ENCODE assay signal across 8 cellular contexts in genomic region chr12:1318327-1319031, GRCh38.
DNase-seq lines count a peak whose midpoint lies in the region; ATAC-seq, FAIRE-seq and TF ChIP-seq lines count a peak whose summit lies in the region.

No MANE protein-coding gene starts in this region.

- BruUV-seq in K562 (replicated peaks; lab: Mats Ljungman, UMichigan), result no TSS peak

- CTCF ChIA-PET in K562 (lab: Yijun Ruan, JAX; ENCODE audit: low intra/inter-chr PET ratio), result no interaction called here

- no peaks in the 10 kb centered on the region for H3K9me3 ChIP-seq in K562 (replicated peaks; ENCODE audit: control insufficient read depth, insufficient read depth, low read depth, low read length)
- no peaks in the 10 kb centered on the region for H3K9me3 ChIP-seq in kidney (ENCODE audit: control insufficient read depth in 1 of 2, low read length in 2 of 2)
- H3K9me3 ChIP-seq in aorta (ENCODE audit: control insufficient read depth, low read length), result no peaks in the 10 kb centered on the region

- H3K9ac ChIP-seq in K562 (ENCODE audit: insufficient read depth in 1 of 2, low read depth in 2 of 2, low read length in 2 of 2) (no peak overlapping the region), kidney (ENCODE audit: low read length in 2 of 2) (no peak overlapping the region)

- no peak for TF ChIP-seq EP300 in K562 (IDR thresholded peaks at IDR 0.05; ENCODE audit: low read length)

- H3K27me3 ChIP-seq in K562 (ENCODE audit: control insufficient read depth in 2 of 2, insufficient read depth in 2 of 2, low read length in 2 of 2) (no peaks in the 10 kb centered on the region), aorta (ENCODE audit: control insufficient read depth in 1 of 2, insufficient read depth in 2 of 2, low read length in 1 of 2) (no peaks in the 10 kb centered on the region)

- ATAC-seq in K562, result peak; percentile 51
- ATAC-seq in aorta (ENCODE audit: low FRiP score), result peak; percentile 71
- ATAC-seq in HG03378 (IDR thresholded peaks at IDR 0.05; ENCODE audit: unreplicated experiment), result no peak
- ATAC-seq in HG03521 (IDR thresholded peaks at IDR 0.05; ENCODE audit: unreplicated experiment), result no peak

- in situ Hi-C loops in K562 (cut with MboI), result no loop called here

- H3K79me2 ChIP-seq in K562 (ENCODE audit: control insufficient read depth, insufficient read depth, low read length), result no peaks in the 10 kb centered on the region

- no peak for TF ChIP-seq RAD21 in K562 (CRISPR knock-in tag; conservative IDR thresholded peaks at IDR 0.05 in 1 of 2, IDR thresholded peaks at IDR 0.05 in 1 of 2)

- FAIRE-seq in K562 (lab: Jason Lieb, UNC) (peak; percentile 65), kidney (lab: Jason Lieb, UNC) (no peak)

- intact Hi-C loops in K562 (cut with micrococcal nuclease) (no loop called here), kidney (cut with DNase I) (no loop called here), aorta (cut with DNase I) (no loop called here)

- no peak for TF ChIP-seq CTCF in AG10803 (conservative IDR thresholded peaks at IDR 0.05; ENCODE audit: low read length)
- no peak for TF ChIP-seq CTCF in K562 (IDR thresholded peaks at IDR 0.05 in 2 of 3, conservative IDR thresholded peaks at IDR 0.05 in 1 of 3; ENCODE audit: insufficient read depth in 2 of 3, low read depth in 1 of 3, low read length in 3 of 3)
- TF ChIP-seq CTCF in kidney (IDR thresholded peaks at IDR 0.05; ENCODE audit: borderline replicate concordance, extremely low read depth, insufficient read depth), result no peak

- H3K36me3 ChIP-seq in K562 (ENCODE audit: control insufficient read depth, insufficient read depth, low read length) (no peaks in the 10 kb centered on the region), kidney (ENCODE audit: control insufficient read depth in 1 of 2, insufficient read depth in 2 of 2, low read length in 2 of 2) (no peaks in the 10 kb centered on the region), aorta (ENCODE audit: control insufficient read depth in 1 of 2, insufficient read depth in 2 of 2, low read length in 1 of 2) (no peaks in the 10 kb centered on the region)

- POLR2A ChIA-PET in K562 (lab: Yijun Ruan, JAX), result interaction anchor here (0.6 to 1.9 kb wide), 4 partner anchors 11 to 416 kb away, joined by 3 to 7 read pairs (median 4); no protein-coding TSS in a partner anchor

- no peak for TF ChIP-seq POLR2A in K562 (conservative IDR thresholded peaks at IDR 0.05)

- peak overlapping the region; percentile 44; the same call in 1 of the 2 replicates for H2AFZ ChIP-seq in K562 (ENCODE audit: low read depth, low read length)

- 0 out of 3 replicates have a peak overlapping the region, but pooled peaks have one; percentile 26 for H3K27ac ChIP-seq in K562 (ENCODE audit: extremely low read depth, low read depth, low read length)
- peak overlapping the region; percentile 8 to 66 for H3K27ac ChIP-seq in kidney (ENCODE audit: low read depth in 2 of 2, low read length in 2 of 2)
- no peak overlapping the region for H3K27ac ChIP-seq in aorta (ENCODE audit: low read depth in 1 of 2, low read length in 2 of 2)

- H3K4me1 ChIP-seq in K562 (replicated peaks in 1 of 2; ENCODE audit: control insufficient read depth in 2 of 2, insufficient read depth in 2 of 2, low read length in 2 of 2) (no peaks in the 10 kb centered on the region; a peak in 1 of 5 replicates), kidney (ENCODE audit: control insufficient read depth in 1 of 2, insufficient read depth in 1 of 2, low read depth in 1 of 2, low read length in 2 of 2) (peaks cover 6 to 10% of the 10 kb centered on the region in 2 donors), aorta (ENCODE audit: control insufficient read depth in 1 of 2, insufficient read depth in 2 of 2, low read length in 2 of 2) (peaks cover 0 to 2% of the 10 kb centered on the region in 2 donors)

- no peaks in the 10 kb centered on the region for H4K20me1 ChIP-seq in K562 (replicated peaks; ENCODE audit: control insufficient read depth, insufficient read depth, low read length)

- WGBS in K562 (ENCODE audit: insufficient coverage, low coverage, missing lambda C conversion rate), result 38% methylated on average over 7 of the region's 7 CpGs
- WGBS in aorta, 2 donors, result 12 to 16% methylated on average over 7 of the region's 7 CpGs

- H3K9me1 ChIP-seq in K562 (ENCODE audit: control insufficient read depth, insufficient read depth, low read length), result no peaks in the 10 kb centered on the region

- peak; percentile 78 for DNase-seq in AG10803 (ENCODE audit: low read depth)
- DNase-seq in NCI-H1417 treated with DMSO at 0.1 percent for 48 hours (lab: John Stamatoyannopoulos, UW), result peak; percentile 95
- DNase-seq in K562 (ENCODE audit: extremely low read depth in 1 of 4, low spot score in 3 of 4), result no peak
- peak; percentile 65 for DNase-seq in kidney
- DNase-seq in aorta, result peak in 1 of 2 donors; percentile 61
- no peak for DNase-seq in NCI-H187 treated with DMSO at 0.1 percent for 48 hours (lab: John Stamatoyannopoulos, UW)

- peak overlapping the region; percentile 24; the same call in 1 of the 2 replicates for H3K4me2 ChIP-seq in K562 (ENCODE audit: insufficient read depth, low read length)

- H3K4me3 ChIP-seq in AG10803 (ENCODE audit: low read length), result peak overlapping the region; percentile 44
- H3K4me3 ChIP-seq in K562, result no peak overlapping the region
- peak overlapping the region in 1 of 2 donors; percentile 7 for H3K4me3 ChIP-seq in kidney (ENCODE audit: low read length in 2 of 2)
- H3K4me3 ChIP-seq in aorta (ENCODE audit: low read length in 2 of 2), result no peak overlapping the region

TF ChIP-seq in K562, 482 proteins besides CTCF, POLR2A, EP300 and RAD21:
- TF ChIP-seq NEUROD1 (IDR thresholded peaks at IDR 0.05; ENCODE audit: borderline replicate concordance, low read depth, low read length, partially characterized antibody) (no peak), GABPA (tag; conservative IDR thresholded peaks at IDR 0.05; ENCODE audit: low read depth) (no peak), HEY1 (CRISPR knock-in tag; IDR thresholded peaks at IDR 0.05; ENCODE audit: borderline replicate concordance) (no peak), BCL6 (CRISPR knock-in tag; IDR thresholded peaks at IDR 0.05) (no peak), TBP (optimal IDR thresholded peaks at IDR 0.05; ENCODE audit: low read depth, low read length) (no peak), NFE2 (IDR thresholded peaks at IDR 0.05; ENCODE audit: low read depth) (no peak), ELK3 (CRISPR knock-in tag; IDR thresholded peaks at IDR 0.05) (no peak), HDGF (IDR thresholded peaks at IDR 0.05) (no peak), GTF2F1 (IDR thresholded peaks at IDR 0.05; ENCODE audit: low read depth, low read length) (no peak), SP1 (CRISPR knock-in tag; IDR thresholded peaks at IDR 0.05) (no peak), FOXJ3 (CRISPR knock-in tag; IDR thresholded peaks at IDR 0.05) (no peak), FOXK2 (conservative IDR thresholded peaks at IDR 0.05 in 1 of 2, IDR thresholded peaks at IDR 0.05 in 1 of 2; ENCODE audit: low read depth in 2 of 2) (no peak), EWSR1 (IDR thresholded peaks at IDR 0.05; ENCODE audit: borderline replicate concordance, low read depth, partially characterized antibody) (no peak), ZNF121 (CRISPR knock-in tag; conservative IDR thresholded peaks at IDR 0.05) (no peak), GATAD2B (IDR thresholded peaks at IDR 0.05; ENCODE audit: borderline replicate concordance) (no peak), ZNF551 (CRISPR knock-in tag; IDR thresholded peaks at IDR 0.05) (no peak), LARP7 (IDR thresholded peaks at IDR 0.05) (no peak)
- TF ChIP-seq, protein P1, sequence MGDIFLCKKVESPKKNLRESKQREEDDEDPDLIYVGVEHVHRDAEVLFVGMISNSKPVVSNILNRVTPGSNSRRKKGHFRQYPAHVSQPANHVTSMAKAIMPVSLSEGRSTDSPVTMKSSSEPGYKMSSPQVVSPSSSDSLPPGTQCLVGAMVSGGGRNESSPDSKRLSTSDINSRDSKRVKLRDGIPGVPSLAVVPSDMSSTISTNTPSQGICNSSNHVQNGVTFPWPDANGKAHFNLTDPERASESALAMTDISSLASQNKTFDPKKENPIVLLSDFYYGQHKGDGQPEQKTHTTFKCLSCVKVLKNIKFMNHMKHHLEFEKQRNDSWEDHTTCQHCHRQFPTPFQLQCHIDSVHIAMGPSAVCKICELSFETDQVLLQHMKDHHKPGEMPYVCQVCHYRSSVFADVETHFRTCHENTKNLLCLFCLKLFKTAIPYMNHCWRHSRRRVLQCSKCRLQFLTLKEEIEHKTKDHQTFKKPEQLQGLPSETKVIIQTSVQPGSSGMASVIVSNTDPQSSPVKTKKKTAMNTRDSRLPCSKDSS (IDR thresholded peaks at IDR 0.05; ENCODE audit: low read depth, partially characterized antibody), result no peak
- TF ChIP-seq, protein P2, sequence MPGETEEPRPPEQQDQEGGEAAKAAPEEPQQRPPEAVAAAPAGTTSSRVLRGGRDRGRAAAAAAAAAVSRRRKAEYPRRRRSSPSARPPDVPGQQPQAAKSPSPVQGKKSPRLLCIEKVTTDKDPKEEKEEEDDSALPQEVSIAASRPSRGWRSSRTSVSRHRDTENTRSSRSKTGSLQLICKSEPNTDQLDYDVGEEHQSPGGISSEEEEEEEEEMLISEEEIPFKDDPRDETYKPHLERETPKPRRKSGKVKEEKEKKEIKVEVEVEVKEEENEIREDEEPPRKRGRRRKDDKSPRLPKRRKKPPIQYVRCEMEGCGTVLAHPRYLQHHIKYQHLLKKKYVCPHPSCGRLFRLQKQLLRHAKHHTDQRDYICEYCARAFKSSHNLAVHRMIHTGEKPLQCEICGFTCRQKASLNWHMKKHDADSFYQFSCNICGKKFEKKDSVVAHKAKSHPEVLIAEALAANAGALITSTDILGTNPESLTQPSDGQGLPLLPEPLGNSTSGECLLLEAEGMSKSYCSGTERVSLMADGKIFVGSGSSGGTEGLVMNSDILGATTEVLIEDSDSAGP (CRISPR knock-in tag; IDR thresholded peaks at IDR 0.05), result no peak

Comparison
In these comparisons a context has a peak if more than half of its experiments do, and no peak if none do; other contexts are left out.
1. DNase-seq: peak in AG10803 (single experiment), NCI-H1417 treated with DMSO at 0.1 percent for 48 hours (single experiment) and kidney (single experiment); none in K562 (0 of 4) and NCI-H187 treated with DMSO at 0.1 percent for 48 hours (single experiment).
2. ATAC-seq: peak in K562 (single experiment) and aorta (single experiment); none in HG03378 (single experiment) and HG03521 (single experiment).
3. H3K27ac ChIP-seq: peak in K562 (single experiment) and kidney (2 of 2); none in aorta (0 of 2).